ENCODE assay signal across 8 cellular contexts in the genomic region with DNA sequence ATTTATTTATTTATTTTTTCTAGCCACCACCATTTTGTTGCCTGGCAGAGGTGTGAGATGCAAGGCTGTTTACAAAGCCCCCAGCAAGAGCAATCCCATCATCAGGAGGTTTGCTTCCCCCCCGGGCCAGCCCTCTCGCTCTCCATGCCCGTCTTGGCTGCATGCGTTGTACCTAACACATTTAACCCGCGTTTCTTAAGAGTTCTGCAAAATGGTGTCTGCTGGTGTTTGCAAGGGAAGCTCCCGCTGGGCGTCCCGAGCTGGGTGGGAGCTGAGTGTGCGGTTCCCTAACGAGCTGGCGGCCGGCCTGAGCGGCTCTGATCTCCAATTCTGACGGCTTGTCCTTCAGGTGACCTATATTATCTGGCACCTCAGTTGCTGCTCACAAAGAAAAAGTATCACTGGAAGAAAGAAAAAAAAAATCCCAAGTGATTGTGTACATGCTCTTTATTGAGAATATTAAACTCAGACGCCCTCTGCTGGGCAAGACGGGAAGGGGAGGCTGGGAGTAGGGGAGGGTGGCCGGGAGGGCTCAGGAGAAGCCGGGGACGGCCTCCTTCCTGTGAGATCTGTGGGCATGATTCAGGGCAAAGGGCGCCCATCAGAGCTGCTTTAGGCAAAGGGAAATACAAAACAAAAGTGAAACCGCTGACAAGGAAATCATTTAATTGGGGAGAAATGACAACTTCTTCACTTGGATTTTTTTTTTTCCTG.
A peak's percentile ranks its signal among the peaks of the same experiment; 100 is the strongest.
DNase-seq lines count a peak whose midpoint lies in the region; ATAC-seq and TF ChIP-seq lines count a peak whose summit lies in the region.

No MANE protein-coding gene starts in this region.

- H3K9me3 ChIP-seq in Karpas-422 (ENCODE audit: low read length), result no peaks in the 10 kb centered on the region

- peak overlapping the region; percentile 76 for H3K4me2 ChIP-seq in Karpas-422 (ENCODE audit: low read depth, low read length, poor library complexity, severe bottlenecking)

- H3K9me3 Mint-ChIP-seq in activated T-helper 2 cell treated with anti-CD3 and anti-CD28 coated beads, Interferon-gamma antibody, Interleukin-2, Interleukin-4, amounts not matched to agents 10 μg/mL and 5 μg/mL and 100 μg/mL, durations not matched to agents 14 hours and 24 hours and 36 hours, result no peaks in the 10 kb centered on the region
- H3K9me3 Mint-ChIP-seq in nephron progenitor cell, result peaks cover 6% of the 10 kb centered on the region

- no peaks in the 10 kb centered on the region for H3K27me3 ChIP-seq in Karpas-422 (ENCODE audit: low read length)

- no peaks in the 10 kb centered on the region for H3K27me3 Mint-ChIP-seq in activated T-helper 2 cell treated with anti-CD3 and anti-CD28 coated beads, Interferon-gamma antibody, Interleukin-2, Interleukin-4, amounts not matched to agents 10 μg/mL and 5 μg/mL and 100 μg/mL, durations not matched to agents 14 hours and 24 hours and 36 hours (ENCODE audit: low read depth)
- peaks cover 18% of the 10 kb centered on the region for H3K27me3 Mint-ChIP-seq in nephron progenitor cell (ENCODE audit: low read depth, poor library complexity)

- peak; percentile 99 for TF ChIP-seq CTCF in RWPE1 (conservative IDR thresholded peaks at IDR 0.05; ENCODE audit: low read depth)
- TF ChIP-seq CTCF in fibroblast of pulmonary artery (IDR thresholded peaks at IDR 0.05; ENCODE audit: low read length, missing control alignments), result peak; percentile 85
- peak; percentile 80 for TF ChIP-seq CTCF in nephron progenitor cell (IDR thresholded peaks at IDR 0.05)

- H3K4me3 Mint-ChIP-seq in activated T-helper 2 cell treated with anti-CD3 and anti-CD28 coated beads, Interferon-gamma antibody, Interleukin-2, Interleukin-4, amounts not matched to agents 10 μg/mL and 5 μg/mL and 100 μg/mL, durations not matched to agents 14 hours and 24 hours and 36 hours (ENCODE audit: low read depth), result peak overlapping the region; percentile 89
- H3K4me3 Mint-ChIP-seq in nephron progenitor cell, result peak overlapping the region; percentile 93

- CTCF ChIA-PET in RWPE1 (lab: Yijun Ruan, JAX), result interaction anchor here (0.5 to 3.5 kb wide), 50 partner anchors 8 to 1656 kb away, joined by 3 to 24 read pairs (median 4); no protein-coding TSS in a partner anchor

- ATAC-seq in GM21526 (IDR thresholded peaks at IDR 0.05; ENCODE audit: low FRiP score, unreplicated experiment), result peak; percentile 45
- ATAC-seq in stimulated activated naive CD8-positive, alpha-beta T cell treated with anti-CD3 and anti-CD28 coated beads, Interleukin-15, Interleukin-2, amounts not matched to agents 100 U/mL and 50 U/mL, for 24 hours, result peak; percentile 96

- no peaks in the 10 kb centered on the region for H3K9me2 ChIP-seq in Karpas-422 (replicated peaks; ENCODE audit: insufficient read depth, low read length)

- peak overlapping the region; percentile 87 for H2AFZ ChIP-seq in Karpas-422 (ENCODE audit: low read length)

- no peak overlapping the region for H3K27ac ChIP-seq in Karpas-422 (ENCODE audit: low read length)
- H3K27ac ChIP-seq in RWPE1, result peak overlapping the region; percentile 81

- intact Hi-C loops in activated T-helper 2 cell treated with anti-CD3 and anti-CD28 coated beads, Interferon-gamma antibody, Interleukin-2, Interleukin-4, amounts not matched to agents 10 μg/mL and 5 μg/mL and 100 μg/mL, durations not matched to agents 14 hours and 24 hours and 36 hours (cut with micrococcal nuclease), result loop anchor here (1.0 to 2.0 kb wide), 7 partner anchors 16 to 337 kb away; no protein-coding TSS in a partner anchor

- peaks cover 12% of the 10 kb centered on the region for H3K4me1 ChIP-seq in Karpas-422 (ENCODE audit: low read length)

- H3K36me3 ChIP-seq in Karpas-422 (ENCODE audit: insufficient read depth, low read length), result no peaks in the 10 kb centered on the region

- H3K4me3 ChIP-seq in Karpas-422 (ENCODE audit: low read length) (peak overlapping the region; percentile 58), fibroblast of pulmonary artery (replicated peaks; ENCODE audit: low read depth, low read length) (peak overlapping the region; percentile 59)

- POLR2A ChIA-PET in RWPE1 (lab: Yijun Ruan, JAX; ENCODE audit: low non-redundant PET), result no interaction called here

- no peaks in the 10 kb centered on the region for H3K79me2 ChIP-seq in Karpas-422 (ENCODE audit: low read length)

- peak overlapping the region; percentile 57 for H3K9ac ChIP-seq in Karpas-422 (ENCODE audit: low read length)

- peaks cover 51% of the 10 kb centered on the region for H3K4me1 Mint-ChIP-seq in activated T-helper 2 cell treated with anti-CD3 and anti-CD28 coated beads, Interferon-gamma antibody, Interleukin-2, Interleukin-4, amounts not matched to agents 10 μg/mL and 5 μg/mL and 100 μg/mL, durations not matched to agents 14 hours and 24 hours and 36 hours (ENCODE audit: low read depth)
- H3K4me1 Mint-ChIP-seq in nephron progenitor cell, result peaks cover 46% of the 10 kb centered on the region

- DNase-seq in D341Med (ENCODE audit: low spot score) (peak; percentile 89), Karpas-422 (peak; percentile 93), RWPE1 (ENCODE audit: low spot score) (peak; percentile 96), fibroblast of pulmonary artery (ENCODE audit: low read depth) (peak; percentile 91), nephron progenitor cell (peak; percentile 96)
- peak; percentile 89 for DNase-seq in activated T-helper 2 cell treated with anti-CD3 and anti-CD28 coated beads, Interferon-gamma antibody, Interleukin-2, Interleukin-4, amounts not matched to agents 10 μg/mL and 5 μg/mL and 100 μg/mL, durations not matched to agents 14 hours and 24 hours and 36 hours (ENCODE audit: low spot score)
- peak; percentile 98 for DNase-seq in stimulated activated naive CD8-positive, alpha-beta T cell treated with anti-CD3 and anti-CD28 coated beads, Interleukin-15, Interleukin-2, amounts not matched to agents 100 U/mL and 50 U/mL, for 24 hours

- H4K20me1 ChIP-seq in Karpas-422 (ENCODE audit: insufficient read depth, low read depth, low read length), result no peaks in the 10 kb centered on the region

- no peaks in the 10 kb centered on the region for H3K36me3 Mint-ChIP-seq in activated T-helper 2 cell treated with anti-CD3 and anti-CD28 coated beads, Interferon-gamma antibody, Interleukin-2, Interleukin-4, amounts not matched to agents 10 μg/mL and 5 μg/mL and 100 μg/mL, durations not matched to agents 14 hours and 24 hours and 36 hours (ENCODE audit: low read depth)
- peaks cover 4% of the 10 kb centered on the region for H3K36me3 Mint-ChIP-seq in nephron progenitor cell (ENCODE audit: low read depth)

- H3K27ac Mint-ChIP-seq in activated T-helper 2 cell treated with anti-CD3 and anti-CD28 coated beads, Interferon-gamma antibody, Interleukin-2, Interleukin-4, amounts not matched to agents 10 μg/mL and 5 μg/mL and 100 μg/mL, durations not matched to agents 14 hours and 24 hours and 36 hours, result peak overlapping the region; percentile 92
- H3K27ac Mint-ChIP-seq in nephron progenitor cell, result peak overlapping the region; percentile 88
